In the genomic region with DNA sequence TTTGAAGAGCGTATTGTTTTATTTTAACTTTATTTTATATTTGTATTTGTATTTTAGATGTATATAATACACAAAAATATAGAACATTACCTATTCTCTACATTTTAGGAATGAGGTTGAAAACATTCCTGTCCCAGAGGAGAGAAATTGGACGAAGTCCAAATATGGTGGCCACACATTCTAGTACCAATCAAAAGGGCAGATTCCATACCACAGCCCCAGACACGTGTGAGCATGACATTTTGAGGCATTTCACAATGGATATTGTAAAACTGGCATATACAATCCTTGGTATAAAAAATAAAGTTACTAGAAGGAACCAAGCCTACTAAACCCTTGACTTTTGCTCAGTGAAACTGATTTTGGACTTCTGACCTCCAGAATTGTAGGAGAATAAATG, we compare ENCODE assay signal across 9 cellular contexts.
"Had no signal": no experiment of that assay in that cellular context is flagged by ENCODE, and none has a peak within 500 bp of the region (broad histone marks: within the 10 kb centered on the region; RNA-seq: fewer than 3 reads in every experiment).

No MANE protein-coding gene starts in this region.

- H3K27me3 ChIP-seq: hepatocyte, tibial nerve had no signal

- H3K4me3 ChIP-seq: hepatocyte, tibial nerve had no signal

- H3K79me2 ChIP-seq: hepatocyte had no signal

- DNase-seq: activated CD4-positive, CD25-positive, alpha-beta regulatory T cell treated with anti-CD3 and anti-CD28 coated beads, Interleukin-2, amount 50 U/mL, for 72 hours; activated T-cell treated with anti-CD3 and anti-CD28 coated beads for 4 hours; effector memory CD4-positive, alpha-beta T cell; mesendoderm; posterior cingulate gyrus; stimulated activated CD4-positive, alpha-beta T cell treated with anti-CD3 and anti-CD28 coated beads, Interleukin-2, amount 100 ng/mL, for 48 hours; stimulated activated naive B cell treated with anti-CD40 and anti-IgM and Interleukin-4, amounts not matched to agents 10 μg/mL and 1 μg/mL and 100 μg/mL, for 72 hours had no signal

- H3K9me3 ChIP-seq: tibial nerve had no signal

- H3K4me2 ChIP-seq: hepatocyte had no signal

- H3K27ac ChIP-seq: hepatocyte had no signal

- H2AFZ ChIP-seq: hepatocyte had no signal
